ENCODE assay signal across 15 cellular contexts in genomic region chr9:133102190-133103021, GRCh38. TPM values are rescaled to one million over a fixed set of nuclear protein-coding genes. Genes with fewer than 3 reads are reported as not detected.
DNase-seq lines count a peak whose midpoint lies in the region; ATAC-seq and TF ChIP-seq lines count a peak whose summit lies in the region.
"Had no signal": no experiment of that assay in that cellular context is flagged by ENCODE, and none has a peak within 500 bp of the region (broad histone marks: within the 10 kb centered on the region; RNA-seq: fewer than 3 reads in every experiment).

No MANE protein-coding gene starts in this region.

- H3K9me3 ChIP-seq in RWPE2 (ENCODE audit: severe bottlenecking) = no peaks in the 10 kb centered on the region
- H3K9me3 ChIP-seq in endodermal cell (ENCODE audit: control insufficient read depth, low read length) = peaks cover 10% of the 10 kb centered on the region
- H3K9me3 ChIP-seq in osteoblast (ENCODE audit: low read depth, low read length) = no peaks in the 10 kb centered on the region
- no peaks in the 10 kb centered on the region for H3K9me3 ChIP-seq in CD4-positive, alpha-beta memory T cell (ENCODE audit: control insufficient read depth in 1 of 2, low read length in 2 of 2)
- H3K9me3 ChIP-seq: right atrium auricular region, suprapubic skin had no signal

- peaks cover 60% of the 10 kb centered on the region for H3K36me3 ChIP-seq in RWPE2 (ENCODE audit: low read depth)
- peaks cover 53% of the 10 kb centered on the region for H3K36me3 ChIP-seq in endodermal cell (ENCODE audit: control insufficient read depth, insufficient read depth, low read length)
- H3K36me3 ChIP-seq in osteoblast (ENCODE audit: insufficient read depth, low read length) = peaks cover 40% of the 10 kb centered on the region
- H3K36me3 ChIP-seq in CD4-positive, alpha-beta memory T cell (ENCODE audit: insufficient read depth, low read length) = peaks cover 90% of the 10 kb centered on the region

- H3K4me3 ChIP-seq in RWPE2 (ENCODE audit: severe bottlenecking) = no peak overlapping the region
- H3K4me3 ChIP-seq in endodermal cell (ENCODE audit: low read length) = no peak overlapping the region
- H3K4me3 ChIP-seq in osteoblast (ENCODE audit: insufficient read depth, low read length) = no peak overlapping the region
- no peak overlapping the region for H3K4me3 ChIP-seq in CD4-positive, alpha-beta memory T cell (ENCODE audit: low read length in 2 of 2)
- H3K4me3 ChIP-seq: heart left ventricle, right atrium auricular region, suprapubic skin had no signal

- intact Hi-C loops in CD14-positive monocyte (cut with micrococcal nuclease) = loop anchor here (1.0 kb wide), 2 partner anchors 42 to 43 kb away; no protein-coding TSS in a partner anchor
- intact Hi-C loops in CD4-positive, alpha-beta memory T cell (cut with micrococcal nuclease) = loop anchor here (1.0 kb wide), 1 partner anchor 42 kb away; no protein-coding TSS in a partner anchor

- no peak for ATAC-seq in RWPE2 (ENCODE audit: low read depth)

- H3K27me3 Mint-ChIP-seq in CD14-positive monocyte (ENCODE audit: low read depth in 3 of 3) (peaks cover 0 to 5% (median 0%) of the 10 kb centered on the region in 3 donors), endodermal cell (ENCODE audit: insufficient read depth) (no peaks in the 10 kb centered on the region), endothelial cell (ENCODE audit: unreplicated experiment) (peaks cover 3% of the 10 kb centered on the region)
- no peaks in the 10 kb centered on the region for H3K27me3 Mint-ChIP-seq in CD4-positive, alpha-beta memory T cell

- H3K4me3 Mint-ChIP-seq in CD14-positive monocyte = no peak overlapping the region
- H3K4me3 Mint-ChIP-seq in endodermal cell = no peak overlapping the region
- H3K4me3 Mint-ChIP-seq in endothelial cell (ENCODE audit: unreplicated experiment) = no peak overlapping the region
- H3K4me3 Mint-ChIP-seq in CD4-positive, alpha-beta memory T cell = no peak overlapping the region
- H3K4me3 Mint-ChIP-seq: CD8-positive, alpha-beta T cell had no signal

- H3K27ac ChIP-seq in RWPE2 (ENCODE audit: poor library complexity, severe bottlenecking) = no peak overlapping the region
- no peak overlapping the region for H3K27ac ChIP-seq in endodermal cell (ENCODE audit: low read depth, low read length)
- no peak overlapping the region for H3K27ac ChIP-seq in osteoblast (ENCODE audit: low read depth, low read length)
- H3K27ac ChIP-seq in CD4-positive, alpha-beta memory T cell (ENCODE audit: low read depth, low read length) = no peak overlapping the region
- H3K27ac ChIP-seq: suprapubic skin had no signal

- H3K4me1 Mint-ChIP-seq in CD14-positive monocyte = no peaks in the 10 kb centered on the region
- H3K4me1 Mint-ChIP-seq in endodermal cell = no peaks in the 10 kb centered on the region
- no peaks in the 10 kb centered on the region for H3K4me1 Mint-ChIP-seq in endothelial cell (ENCODE audit: unreplicated experiment)
- H3K4me1 Mint-ChIP-seq in CD4-positive, alpha-beta memory T cell = no peaks in the 10 kb centered on the region

- H3K9me3 Mint-ChIP-seq in CD14-positive monocyte = peaks cover 0 to 8% (median 4%) of the 10 kb centered on the region in 7 donors
- peaks cover 4% of the 10 kb centered on the region for H3K9me3 Mint-ChIP-seq in endodermal cell
- no peaks in the 10 kb centered on the region for H3K9me3 Mint-ChIP-seq in endothelial cell (ENCODE audit: unreplicated experiment)
- H3K9me3 Mint-ChIP-seq in CD4-positive, alpha-beta memory T cell = peaks cover 0 to 4% (median 1%) of the 10 kb centered on the region in 8 donors
- H3K9me3 Mint-ChIP-seq: CD8-positive, alpha-beta T cell had no signal

- POLR2A ChIA-PET in CD4-positive, alpha-beta memory T cell (lab: Charles Lee; ENCODE audit: partially characterized antibody) = interaction anchor here (1.0 to 25.7 kb wide), 4 partner anchors 14 to 45 kb away, joined by 3 to 345 read pairs (median 5); no protein-coding TSS in a partner anchor

- H4K20me1 ChIP-seq in osteoblast (ENCODE audit: insufficient read depth, low read length) = peaks cover 13% of the 10 kb centered on the region

- peak overlapping the region in 4 of 7 donors; percentile 6 to 64 (median 54) for H3K27ac Mint-ChIP-seq in CD14-positive monocyte
- no peak overlapping the region for H3K27ac Mint-ChIP-seq in endodermal cell
- no peak overlapping the region for H3K27ac Mint-ChIP-seq in endothelial cell (ENCODE audit: unreplicated experiment)
- peak overlapping the region in 2 of 7 donors; percentile 52 to 88 for H3K27ac Mint-ChIP-seq in CD4-positive, alpha-beta memory T cell

- H3K4me2 ChIP-seq in osteoblast (ENCODE audit: insufficient read depth, low read length) = no peak overlapping the region

- CTCF ChIA-PET in CD4-positive, alpha-beta memory T cell (lab: Charles Lee; ENCODE audit: partially characterized antibody) = interaction anchor here (0.6 to 30.1 kb wide), 11 partner anchors 9 to 393 kb away, joined by 3 to 596 read pairs (median 4); partner anchors contain the start of gene GBGT1

- H3K79me2 ChIP-seq in osteoblast (ENCODE audit: insufficient read depth, low read length) = no peaks in the 10 kb centered on the region

- H3K27me3 ChIP-seq in RWPE2 (ENCODE audit: insufficient read depth, poor library complexity, severe bottlenecking) (no peaks in the 10 kb centered on the region), endodermal cell (ENCODE audit: control insufficient read depth, insufficient read depth, low read length, poor library complexity, severe bottlenecking) (no peaks in the 10 kb centered on the region), osteoblast (ENCODE audit: insufficient read depth, low read length) (no peaks in the 10 kb centered on the region)
- H3K27me3 ChIP-seq in CD4-positive, alpha-beta memory T cell (ENCODE audit: insufficient read depth, low read length) = no peaks in the 10 kb centered on the region
- H3K27me3 ChIP-seq: heart left ventricle, right atrium auricular region, suprapubic skin had no signal

- H3K9ac ChIP-seq in endodermal cell (ENCODE audit: extremely low read depth, low read length, poor library complexity, severe bottlenecking) = no peak overlapping the region

- TF ChIP-seq CTCF in CD14-positive monocyte (IDR thresholded peaks at IDR 0.05) = no peak
- TF ChIP-seq CTCF in RWPE2 (IDR thresholded peaks at IDR 0.05; ENCODE audit: poor library complexity, severe bottlenecking) = no peak
- no peak for TF ChIP-seq CTCF in endodermal cell (conservative IDR thresholded peaks at IDR 0.05)
- no peak for TF ChIP-seq CTCF in osteoblast (IDR thresholded peaks at IDR 0.05; ENCODE audit: extremely low read depth, low read depth, low read length)
- no peak for TF ChIP-seq CTCF in endothelial cell (IDR thresholded peaks at IDR 0.05; ENCODE audit: unreplicated experiment)

- no peak overlapping the region for H2AFZ ChIP-seq in osteoblast (ENCODE audit: low read length)

- peaks cover 74 to 87% of the 10 kb centered on the region in 2 donors for H3K36me3 Mint-ChIP-seq in CD14-positive monocyte
- H3K36me3 Mint-ChIP-seq in endodermal cell (ENCODE audit: low read depth) = peaks cover 57% of the 10 kb centered on the region
- H3K36me3 Mint-ChIP-seq in endothelial cell (ENCODE audit: low read depth, unreplicated experiment) = peaks cover 46% of the 10 kb centered on the region
- H3K36me3 Mint-ChIP-seq in CD4-positive, alpha-beta memory T cell = peaks cover 53 to 70% of the 10 kb centered on the region in 2 donors

- WGBS in endodermal cell (ENCODE audit: insufficient coverage in 1 of 2, insufficient read length in 1 of 2), 2 experiments = 92% methylated on average over 16 to 21 of the region's 21 CpGs

- peak; percentile 40 for DNase-seq in CD14-positive monocyte (ENCODE audit: low spot score)
- DNase-seq in RWPE2 (ENCODE audit: low spot score) = peak; percentile 61
- peak; percentile 34 for DNase-seq in endodermal cell
- DNase-seq in osteoblast (ENCODE audit: insufficient read length, low spot score, missing footprints) = peak; percentile 80
- DNase-seq in DMS114 treated with DMSO at 0.1 percent for 48 hours (lab: John Stamatoyannopoulos, UW; ENCODE audit: unreplicated experiment) = no peak
- no peak for DNase-seq in anterior cingulate cortex (lab: John Stamatoyannopoulos, UW)
- DNase-seq in endothelial cell (ENCODE audit: low spot score) = no peak
- DNase-seq in CD4-positive, alpha-beta memory T cell = no peak
- DNase-seq: GF-D8, NCI-H2171, NCI-H526 treated with DMSO at 0.1 percent for 48 hours had no signal

- H3K4me1 ChIP-seq in RWPE2 (ENCODE audit: insufficient read depth, poor library complexity, severe bottlenecking) = no peaks in the 10 kb centered on the region
- no peaks in the 10 kb centered on the region for H3K4me1 ChIP-seq in endodermal cell (ENCODE audit: control insufficient read depth, insufficient read depth, low read length)
- no peaks in the 10 kb centered on the region for H3K4me1 ChIP-seq in osteoblast (ENCODE audit: insufficient read depth, low read length)
- no peaks in the 10 kb centered on the region for H3K4me1 ChIP-seq in CD4-positive, alpha-beta memory T cell (ENCODE audit: insufficient read depth, low read length)

RNA-seq across cellular contexts. Expression of gene RALGDS, which starts 18.6 kb away (rescaled TPM):
- 1 to 10 TPM; 3.5 to 4.2 TPM for polyA plus RNA-seq in CD14-positive monocyte
- total RNA-seq in endodermal cell = 10 to 100 TPM; 28.0 to 30.7 TPM
- 79.9 TPM for polyA plus RNA-seq in endodermal cell (2013, experiment 1 of 2)
- 71.6 TPM for polyA plus RNA-seq in endodermal cell (2013, experiment 2 of 2)
- total RNA-seq in osteoblast = 11.2 and 12.7 TPM in 2 replicates
- total RNA-seq in endothelial cell (ENCODE audit: unreplicated experiment) = 80.6 TPM
- 100 to 1,000 TPM; 123 to 131 TPM for total RNA-seq in CD4-positive, alpha-beta memory T cell
- polyA plus RNA-seq in CD4-positive, alpha-beta memory T cell = 10 to 100 TPM; 27.9 to 67.8 TPM

RNA-seq across cellular contexts. Expression of gene CEL, which starts 40.6 kb away (rescaled TPM):
- polyA plus RNA-seq in CD14-positive monocyte = not detected
- total RNA-seq in endodermal cell (1 to 10 TPM; 1.7 to 3.3 TPM), osteoblast (under 0.01 TPM in 1 of 2 replicates, not detected in the other), endothelial cell (ENCODE audit: unreplicated experiment) (4.2 TPM)
- polyA plus RNA-seq in endodermal cell (2013, experiment 1 of 2) = 2.8 TPM
- 2.2 TPM for polyA plus RNA-seq in endodermal cell (2013, experiment 2 of 2)
- total RNA-seq in CD4-positive, alpha-beta memory T cell = 1 to 10 TPM; 1.2 to 1.6 TPM
- polyA plus RNA-seq in CD4-positive, alpha-beta memory T cell = under 1 TPM in 1 of 2 donors, not detected in 1; 0.15 TPM

Comparison
In these comparisons a context has a peak if more than half of its experiments do, and no peak if none do; other contexts are left out.
1. DNase-seq: peak in CD14-positive monocyte (single experiment), RWPE2 (single experiment), endodermal cell (single experiment) and osteoblast (single experiment); none in DMS114 treated with DMSO at 0.1 percent for 48 hours (single experiment), anterior cingulate cortex (0 of 58), endothelial cell (single experiment) and CD4-positive, alpha-beta memory T cell (0 of 5).
2. H3K27ac Mint-ChIP-seq: peak in CD14-positive monocyte (4 of 7); none in endodermal cell (single experiment) and endothelial cell (single experiment).